In the genomic region with DNA sequence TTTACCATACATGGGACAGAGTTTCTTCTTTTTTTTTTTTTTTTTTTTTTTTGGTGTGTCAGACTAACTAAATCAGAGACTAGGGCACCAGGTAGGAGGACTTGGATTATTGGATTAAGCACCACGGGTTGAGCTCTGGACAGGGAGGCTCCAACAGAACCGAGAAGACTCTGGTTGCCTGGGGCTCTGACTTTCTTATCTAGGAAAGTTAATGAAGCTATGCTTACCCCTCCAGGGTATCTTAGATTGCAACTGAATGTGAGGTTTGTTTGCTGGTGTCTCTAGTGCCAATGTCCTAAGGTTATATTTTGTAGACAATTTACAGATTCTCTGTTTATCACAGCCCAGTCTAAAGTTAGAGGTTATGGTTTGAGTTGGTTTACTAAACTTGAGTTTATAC, we compare ENCODE assay signal across 24 cellular contexts.
"Had no signal": no experiment of that assay in that cellular context is flagged by ENCODE, and none has a peak within 500 bp of the region (broad histone marks: within the 10 kb centered on the region; RNA-seq: fewer than 3 reads in every experiment).

No MANE protein-coding gene starts in this region.

- H3K4me1 ChIP-seq: Peyer's patch had no signal

- H3K36me3 ChIP-seq: MG63, Peyer's patch had no signal

- H3K4me3 ChIP-seq: MG63, Peyer's patch, SK-N-MC had no signal

- H3K9me3 ChIP-seq: Peyer's patch had no signal

- DNase-seq: activated CD4-positive, alpha-beta memory T cell treated with anti-CD3 and anti-CD28 coated beads, Interleukin-2, amount 10 ng/mL, durations not matched to agents 7 days and 5 days; activated CD4-positive, alpha-beta T cell treated with anti-CD3 and anti-CD28 coated beads, Interleukin-2, amount 50 U/mL, for 1 hour; activated CD4-positive, CD25-positive, alpha-beta regulatory T cell; activated gamma-delta T cell; activated naive CD4-positive, alpha-beta T cell treated with anti-CD3 and anti-CD28 coated beads for 36 hours; activated T-cell treated with anti-CD3 and anti-CD28 coated beads for 4 hours; activated T-cell treated with anti-CD3 and anti-CD28 coated beads, Interleukin-2, amount 50 U/mL, for 48 hours; amygdala; MG63; MV-4-11; NCI-H1105; NCI-H1436; NCI-H187; NCI-H2081; NCI-H510A treated with DMSO at 0.1 percent for 48 hours; NCI-H69; NK-92 treated with Interleukin-12 subunit alpha and Interleukin-12 subunit beta, amount 100 ng/mL, for 24 hours; Peyer's patch; SHP77; T-helper 1 cell had no signal

- H3K27me3 ChIP-seq: MG63, Peyer's patch had no signal

- ATAC-seq: activated T-helper 17 cell treated with anti-CD3 and anti-CD28 coated beads, Interleukin-2, amount 50 U/mL, for 72 hours had no signal

- H3K27ac ChIP-seq: Peyer's patch, RWPE1, SK-N-MC, VCaP had no signal
